ENCODE assay signal across 15 cellular contexts in genomic region chr13:44396295-44396962, GRCh38. TPM values are rescaled to one million over a fixed set of nuclear protein-coding genes. Genes with fewer than 3 reads are reported as not detected.
DNase-seq lines count a peak whose midpoint lies in the region; ATAC-seq and TF ChIP-seq lines count a peak whose summit lies in the region.
"Had no signal": no experiment of that assay in that cellular context is flagged by ENCODE, and none has a peak within 500 bp of the region (broad histone marks: within the 10 kb centered on the region; RNA-seq: fewer than 3 reads in every experiment).

No MANE protein-coding gene starts in this region.

- H3K79me1 ChIP-seq in neuronal stem cell (ENCODE audit: low read depth, low read length), result no peaks in the 10 kb centered on the region

- no peak overlapping the region for H3K27ac Mint-ChIP-seq in MCF 10A (ENCODE audit: low read depth, unreplicated experiment)
- H3K27ac Mint-ChIP-seq: activated naive CD8-positive, alpha-beta T cell treated with anti-CD3 and anti-CD28 coated beads, Interleukin-2, amount 10 ng/mL, durations not matched to agents 7 days and 5 days; stimulated activated memory B cell treated with anti-CD40 and anti-IgM and Interleukin-4, amounts not matched to agents 10 μg/mL and 1 μg/mL and 100 μg/mL, for 72 hours had no signal

- no peak overlapping the region for H4K91ac ChIP-seq in neuronal stem cell (ENCODE audit: low read depth, low read length, poor library complexity)

- CTCF ChIA-PET in MCF 10A (lab: Yijun Ruan, JAX), result interaction anchor here (0.5 to 0.6 kb wide), 2 partner anchors 10 to 85 kb away, joined by 3 read pairs; no protein-coding TSS in a partner anchor

- no peak overlapping the region for H3K9ac ChIP-seq in neuronal stem cell (ENCODE audit: low read depth, low read length, poor library complexity)

- no peak overlapping the region for H3K23ac ChIP-seq in neuronal stem cell (ENCODE audit: low read depth, low read length, poor library complexity)

- no peak overlapping the region for H2BK15ac ChIP-seq in neuronal stem cell (ENCODE audit: low read length)

- no peaks in the 10 kb centered on the region for H3K27me3 ChIP-seq in breast epithelium
- no peaks in the 10 kb centered on the region for H3K27me3 ChIP-seq in neuronal stem cell (ENCODE audit: control insufficient read depth in 3 of 3, insufficient read depth in 3 of 3, low read depth in 1 of 3, low read length in 3 of 3)

- peak overlapping the region; percentile 71 to 86 for H3K27ac ChIP-seq in breast epithelium
- H3K27ac ChIP-seq in neuronal stem cell (replicated peaks; ENCODE audit: low read length), result peak overlapping the region; percentile 94

- H3K36me3 Mint-ChIP-seq in MCF 10A (ENCODE audit: insufficient read depth, unreplicated experiment), result no peaks in the 10 kb centered on the region
- H3K36me3 Mint-ChIP-seq: activated naive CD8-positive, alpha-beta T cell treated with anti-CD3 and anti-CD28 coated beads, Interleukin-2, amount 10 ng/mL, durations not matched to agents 7 days and 5 days; stimulated activated memory B cell treated with anti-CD40 and anti-IgM and Interleukin-4, amounts not matched to agents 10 μg/mL and 1 μg/mL and 100 μg/mL, for 72 hours had no signal

- no peak overlapping the region for H2AK5ac ChIP-seq in neuronal stem cell (ENCODE audit: low read depth, low read length)

- peak overlapping the region; percentile 86 for H2AFZ ChIP-seq in neuronal stem cell (ENCODE audit: low read length)

- H3K4me3 Mint-ChIP-seq in MCF 10A (ENCODE audit: unreplicated experiment), result no peak overlapping the region
- H3K4me3 Mint-ChIP-seq: activated naive CD8-positive, alpha-beta T cell treated with anti-CD3 and anti-CD28 coated beads, Interleukin-2, amount 10 ng/mL, durations not matched to agents 7 days and 5 days; stimulated activated memory B cell treated with anti-CD40 and anti-IgM and Interleukin-4, amounts not matched to agents 10 μg/mL and 1 μg/mL and 100 μg/mL, for 72 hours had no signal

- H3K9me3 ChIP-seq in breast epithelium (no peaks in the 10 kb centered on the region), neuronal stem cell (replicated peaks in 1 of 2; ENCODE audit: control insufficient read depth in 2 of 2, insufficient read depth in 1 of 2, low read depth in 1 of 2, low read length in 2 of 2) (no peaks in the 10 kb centered on the region)

- peak overlapping the region; percentile 20 for H3K18ac ChIP-seq in neuronal stem cell (ENCODE audit: low read length)

- no peak overlapping the region for H2BK12ac ChIP-seq in neuronal stem cell (ENCODE audit: low read length)

- no peak overlapping the region for H3K4me2 ChIP-seq in neuronal stem cell (ENCODE audit: insufficient read depth, low read length, poor library complexity, severe bottlenecking)

- no peak overlapping the region for H2BK5ac ChIP-seq in neuronal stem cell (ENCODE audit: low read length)

- ATAC-seq in left cardiac atrium (peak; percentile 21 to 30), HG02763 (IDR thresholded peaks at IDR 0.05; ENCODE audit: unreplicated experiment) (no peak)
- ATAC-seq: stimulated activated memory B cell treated with anti-CD40 and anti-IgM and Interleukin-4, amounts not matched to agents 10 μg/mL and 1 μg/mL and 100 μg/mL, for 72 hours had no signal

- intact Hi-C loops in breast epithelium (cut with DNase I; ENCODE audit: low total_unique reads) (no loop called here), MCF 10A (cut with micrococcal nuclease) (no loop called here), left cardiac atrium (cut with DNase I) (loop anchor here in 1 of 2 donors (5.0 kb wide), 1 partner anchor 36 kb away; no protein-coding TSS in a partner anchor)

- H3K9me3 Mint-ChIP-seq in MCF 10A (ENCODE audit: unreplicated experiment), result no peaks in the 10 kb centered on the region
- H3K9me3 Mint-ChIP-seq: activated naive CD8-positive, alpha-beta T cell treated with anti-CD3 and anti-CD28 coated beads, Interleukin-2, amount 10 ng/mL, durations not matched to agents 7 days and 5 days; stimulated activated memory B cell treated with anti-CD40 and anti-IgM and Interleukin-4, amounts not matched to agents 10 μg/mL and 1 μg/mL and 100 μg/mL, for 72 hours had no signal

- no peak for TF ChIP-seq CTCF in breast epithelium (IDR thresholded peaks at IDR 0.05)
- no peak for TF ChIP-seq CTCF in MCF 10A (IDR thresholded peaks at IDR 0.05; ENCODE audit: unreplicated experiment)

- no peak for TF ChIP-seq POLR2A in breast epithelium (IDR thresholded peaks at IDR 0.05)

- no peak overlapping the region for H2BK120ac ChIP-seq in neuronal stem cell (ENCODE audit: low read depth, low read length)

- H3K4me3 ChIP-seq in breast epithelium, result peak overlapping the region in 1 of 3 donors; percentile 14
- H3K4me3 ChIP-seq in neuronal stem cell (ENCODE audit: low read length in 2 of 2), result peak overlapping the region in 1 of 2 donors; percentile 14

- no peak overlapping the region for H3K14ac ChIP-seq in neuronal stem cell (ENCODE audit: low read length)

- no peaks in the 10 kb centered on the region for H3K36me3 ChIP-seq in breast epithelium
- H3K36me3 ChIP-seq in neuronal stem cell (replicated peaks in 1 of 2; ENCODE audit: control insufficient read depth in 2 of 2, insufficient read depth in 2 of 2, low read length in 2 of 2), result no peaks in the 10 kb centered on the region

- DNase-seq in breast epithelium (ENCODE audit: low spot score in 2 of 2), result no peak
- DNase-seq in MCF 10A (ENCODE audit: unreplicated experiment), result no peak
- DNase-seq in left cardiac atrium, result no peak
- DNase-seq in neuronal stem cell (ENCODE audit: low spot score), result no peak
- DNase-seq in NCI-H2029 (lab: John Stamatoyannopoulos, UW), result no peak
- no peak for DNase-seq in stimulated activated CD4-positive, alpha-beta T cell treated with anti-CD3 and anti-CD28 coated beads, Interleukin-15, amount 100 ng/mL, for 24 hours
- DNase-seq in activated CD8-positive, alpha-beta memory T cell treated with anti-CD3 and anti-CD28 coated beads for 24 hours, result no peak
- DNase-seq: activated naive CD8-positive, alpha-beta T cell treated with anti-CD3 and anti-CD28 coated beads, Interleukin-2, amount 10 ng/mL, durations not matched to agents 7 days and 5 days; activated T-cell treated with anti-CD3 and anti-CD28 coated beads for 4 hours; GDM1; KG1; NCI-H1436; NCI-H510A had no signal

- no peak overlapping the region for H4K8ac ChIP-seq in neuronal stem cell (ENCODE audit: low read depth, low read length)

- H3K4me1 Mint-ChIP-seq in MCF 10A (ENCODE audit: insufficient read depth, unreplicated experiment), result peaks cover 11% of the 10 kb centered on the region
- H3K4me1 Mint-ChIP-seq: activated naive CD8-positive, alpha-beta T cell treated with anti-CD3 and anti-CD28 coated beads, Interleukin-2, amount 10 ng/mL, durations not matched to agents 7 days and 5 days; stimulated activated memory B cell treated with anti-CD40 and anti-IgM and Interleukin-4, amounts not matched to agents 10 μg/mL and 1 μg/mL and 100 μg/mL, for 72 hours had no signal

- BruUV-seq in MCF 10A (replicated peaks; lab: Mats Ljungman, UMichigan), result no TSS peak

- no peaks in the 10 kb centered on the region for H3K4me1 ChIP-seq in breast epithelium
- peaks cover 19 to 23% of the 10 kb centered on the region in 2 donors for H3K4me1 ChIP-seq in neuronal stem cell (ENCODE audit: control insufficient read depth in 2 of 2, insufficient read depth in 1 of 2, low read depth in 1 of 2, low read length in 2 of 2)

- no peak overlapping the region for H3K4ac ChIP-seq in neuronal stem cell (ENCODE audit: low read length)

- POLR2A ChIA-PET in MCF 10A (lab: Yijun Ruan, JAX), result interaction anchor here (0.5 to 1.0 kb wide), 2 partner anchors 10 to 222 kb away, joined by 3 read pairs; no protein-coding TSS in a partner anchor

- no peaks in the 10 kb centered on the region for H3K27me3 Mint-ChIP-seq in MCF 10A (ENCODE audit: insufficient read depth, unreplicated experiment)

- no CpG with 5 or more reads among the region's 12 CpGs for WGBS in neuronal stem cell (ENCODE audit: extremely low coverage in 2 of 2, insufficient read length in 2 of 2, insufficient replicate concordance in 1 of 2), 2 donors

RNA-seq across cellular contexts. Expression of gene SERP2, which starts 22.8 kb away (rescaled TPM):
- total RNA-seq in breast epithelium (1 to 10 TPM; 2.6 to 6.9 (median 6.4) TPM), MCF 10A (2022) (not detected in 2 replicates), left cardiac atrium (10 to 100 TPM; 12.9 to 14.6 TPM)
- polyA plus RNA-seq in neuronal stem cell (2013, experiment 1 of 2), result 5.6 TPM
- polyA plus RNA-seq in neuronal stem cell (2013, experiment 2 of 2), result 5.1 TPM
